In the genomic region with DNA sequence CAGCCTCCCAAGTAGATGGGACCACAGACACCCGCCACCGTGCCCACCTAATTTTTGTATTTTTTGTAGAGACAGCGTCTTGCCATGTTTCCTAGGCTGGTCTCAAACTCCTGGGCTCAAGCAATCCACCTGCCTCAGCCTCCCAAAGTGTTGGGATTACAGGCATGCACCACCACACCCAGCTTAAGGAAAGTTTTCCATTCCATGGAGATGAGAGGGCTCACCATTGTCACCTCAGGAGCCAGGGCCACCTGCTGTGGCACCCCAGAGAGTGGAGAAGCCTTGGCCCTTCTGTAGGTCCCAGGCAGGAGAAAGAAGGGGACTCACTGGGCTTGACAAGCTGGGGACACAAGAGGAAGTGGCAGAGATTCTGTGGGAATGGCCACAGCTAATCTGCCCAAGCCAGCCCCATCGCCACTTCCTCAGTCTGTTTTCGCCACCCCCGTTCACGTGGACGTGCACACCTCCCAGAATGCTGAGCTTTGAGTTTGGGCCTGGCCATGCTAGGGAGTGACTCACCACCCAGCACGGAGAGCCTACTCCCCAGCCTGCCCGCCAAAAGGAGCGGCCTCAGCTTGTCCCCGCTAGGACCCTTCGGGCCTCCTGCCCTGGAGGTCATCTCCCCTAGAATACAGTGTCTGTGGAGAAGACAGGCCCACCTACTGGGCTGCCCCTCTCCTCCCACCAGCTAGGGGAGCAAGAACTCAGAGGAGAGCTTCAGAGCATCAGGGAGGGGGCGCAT, we compare ENCODE assay signal across 8 cellular contexts. TPM values are rescaled to one million over a fixed set of nuclear protein-coding genes. Genes with fewer than 3 reads are reported as not detected.
A peak's percentile ranks its signal among the peaks of the same experiment; 100 is the strongest.
DNase-seq lines count a peak whose midpoint lies in the region; ATAC-seq, FAIRE-seq and TF ChIP-seq lines count a peak whose summit lies in the region.

No MANE protein-coding gene starts in this region.

- CTCF ChIA-PET in OCI-LY7 (lab: Charles Lee; ENCODE audit: unreplicated experiment) = no interaction called here

- H3K36me3 ChIP-seq in WERI-Rb-1 (peaks cover 33% of the 10 kb centered on the region), small intestine (ENCODE audit: control insufficient read depth in 2 of 2, insufficient read depth in 2 of 2, low read length in 2 of 2) (no peaks in the 10 kb centered on the region), OCI-LY7 (ENCODE audit: insufficient read depth, low read length) (no peaks in the 10 kb centered on the region; the same call in 1 of the 2 replicates)

- no peaks in the 10 kb centered on the region for H4K20me1 ChIP-seq in OCI-LY7 (ENCODE audit: insufficient read depth, low read length)

- H3K4me2 ChIP-seq in OCI-LY7 (ENCODE audit: low read length) = no peak overlapping the region

- H3K79me2 ChIP-seq in OCI-LY7 (ENCODE audit: insufficient read depth, low read depth, low read length) = peaks cover 3% of the 10 kb centered on the region; the same call in 1 of the 2 replicates

- no peaks in the 10 kb centered on the region for H3K9me3 ChIP-seq in WERI-Rb-1 (ENCODE audit: severe bottlenecking)
- H3K9me3 ChIP-seq in small intestine (ENCODE audit: control insufficient read depth, low read depth) = no peaks in the 10 kb centered on the region
- no peaks in the 10 kb centered on the region for H3K9me3 ChIP-seq in OCI-LY7 (ENCODE audit: low read length)

- 71 to 80% (median 74%) methylated on average over 14 of the region's 14 CpGs for WGBS in small intestine, 3 donors

- no peak overlapping the region for H2AFZ ChIP-seq in OCI-LY7 (ENCODE audit: low read length)

- ATAC-seq in left ventricle myocardium superior (peak; percentile 19), HG02623 (IDR thresholded peaks at IDR 0.05; ENCODE audit: unreplicated experiment) (no peak)

- no peak for FAIRE-seq in small intestine (lab: Jason Lieb, UNC)

- peak overlapping the region; percentile 86 for H3K27ac ChIP-seq in WERI-Rb-1
- H3K27ac ChIP-seq in small intestine (ENCODE audit: low read depth in 1 of 2, low read length in 1 of 2) = peak overlapping the region in 1 of 2 donors; percentile 66
- no peak overlapping the region for H3K27ac ChIP-seq in OCI-LY7 (ENCODE audit: low read depth, low read length, poor library complexity, severe bottlenecking)

- no TSS peak for BruUV-seq in OCI-LY7 (replicated peaks; lab: Mats Ljungman, UMichigan)

- intact Hi-C loops in left ventricle myocardium superior (cut with micrococcal nuclease) = no loop called here
- intact Hi-C loops in OCI-LY7 (cut with micrococcal nuclease; ENCODE audit: unreplicated experiment) = no loop called here

- no peaks in the 10 kb centered on the region for H3K27me3 ChIP-seq in WERI-Rb-1 (ENCODE audit: insufficient read depth, low read depth, severe bottlenecking)
- H3K27me3 ChIP-seq in small intestine (ENCODE audit: control insufficient read depth in 2 of 2, insufficient read depth in 2 of 2, low read length in 2 of 2) = no peaks in the 10 kb centered on the region

- TF ChIP-seq CTCF in WERI-Rb-1 (IDR thresholded peaks at IDR 0.05; ENCODE audit: low read depth, low read length) = no peak
- no peak for TF ChIP-seq CTCF in OCI-LY7 (conservative IDR thresholded peaks at IDR 0.05; ENCODE audit: low read length)
- TF ChIP-seq CTCF in GM10266 (IDR thresholded peaks at IDR 0.05; ENCODE audit: control insufficient read depth, insufficient read depth, low read depth, missing control alignments) = no peak

- peak in 74 of 76 experiments; percentile 48 to 95 (median 82) for DNase-seq in HUDEP-2 (lab: John Stamatoyannopoulos, UW; ENCODE audit: unreplicated experiment in 76 of 76)
- DNase-seq in WERI-Rb-1 = no peak
- peak; percentile 79 for DNase-seq in left ventricle myocardium superior
- DNase-seq in small intestine = peak; percentile 51
- no peak for DNase-seq in OCI-LY7 (ENCODE audit: low spot score)
- DNase-seq in GM10266 (ENCODE audit: extremely low spot score) = no peak
- DNase-seq in RPMI8226 = no peak

- peaks cover 17 to 22% of the 10 kb centered on the region in 2 donors for H3K4me1 ChIP-seq in small intestine (ENCODE audit: control insufficient read depth in 2 of 2, insufficient read depth in 1 of 2, low read depth in 1 of 2, low read length in 1 of 2)
- peaks cover 11% of the 10 kb centered on the region for H3K4me1 ChIP-seq in OCI-LY7 (ENCODE audit: insufficient read depth, low read length, poor library complexity, severe bottlenecking)

- no peaks in the 10 kb centered on the region for H3K9me2 ChIP-seq in OCI-LY7 (ENCODE audit: insufficient read depth, low read length)

- H3K4me3 ChIP-seq in WERI-Rb-1 (ENCODE audit: low read depth, low read length) = no peak overlapping the region
- no peak overlapping the region for H3K4me3 ChIP-seq in small intestine (ENCODE audit: low read depth in 1 of 2, low read length in 2 of 2)
- H3K4me3 ChIP-seq in OCI-LY7 (ENCODE audit: low read depth, low read length, poor library complexity, severe bottlenecking) = no peak overlapping the region

- POLR2A ChIA-PET in OCI-LY7 (lab: Charles Lee) = interaction anchor here (0.5 kb wide), 1 partner anchor 1009 kb away, joined by 3 read pairs; no protein-coding TSS in a partner anchor

RNA-seq across cellular contexts. Expression of a gene that starts 4.8 kb away (rescaled TPM):
- total RNA-seq in left ventricle myocardium superior = 19.9 TPM
- polyA plus RNA-seq in small intestine = 10 to 100 TPM in 1 of 3 donors, 1 to 10 TPM in 2; 5.8 to 21.3 (median 8.6) TPM
- total RNA-seq in OCI-LY7 (2014; rRNA removed; shearing (Covaris generic)) = 10.4 and 10.6 TPM in 2 replicates
- total RNA-seq in OCI-LY7 (2022) = 12.9 and 15.0 TPM in 2 replicates

RNA-seq across cellular contexts. Expression of a gene that starts 16.9 kb away (rescaled TPM):
- total RNA-seq in left ventricle myocardium superior (not detected), OCI-LY7 (2022) (63.6 and 67.9 TPM in 2 replicates)
- polyA plus RNA-seq in small intestine = 10 to 100 TPM in 1 of 3 donors, 1 to 10 TPM in 2; 1.4 to 11.6 (median 1.6) TPM
- 27.8 and 48.2 TPM in 2 replicates for total RNA-seq in OCI-LY7 (2014; rRNA removed; shearing (Covaris generic))

Comparison
In these comparisons a context has a peak if more than half of its experiments do, and no peak if none do; other contexts are left out.
1. DNase-seq: peak in HUDEP-2 (74 of 76), left ventricle myocardium superior (single experiment) and small intestine (single experiment); none in WERI-Rb-1 (single experiment), OCI-LY7 (single experiment), GM10266 (single experiment) and RPMI8226 (single experiment).
2. RNA of a gene that starts 16.9 kb away (total RNA-seq): 27.8 to 67.9 TPM in OCI-LY7; not detected in left ventricle myocardium superior (single experiment); every median in the first group is over 10 times any median in the second.